In the genomic region with DNA sequence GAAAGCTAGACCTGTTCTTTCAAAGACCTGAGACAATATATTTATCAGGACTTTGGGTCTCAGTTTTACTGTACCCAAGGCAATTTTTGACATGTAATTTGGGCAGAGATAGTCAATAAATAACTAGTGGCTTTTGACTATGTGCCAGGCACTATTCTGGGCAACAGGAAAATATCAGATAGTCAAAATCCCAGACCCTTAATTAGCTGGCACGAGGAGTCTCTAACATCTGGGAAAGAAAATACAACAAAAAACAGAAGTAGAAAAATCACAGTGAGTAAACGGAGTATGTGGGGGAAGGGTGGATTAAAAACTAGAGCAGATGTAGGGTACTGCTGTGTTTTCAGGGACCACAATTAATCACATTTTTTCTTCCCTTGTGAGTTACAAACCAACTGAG, we compare ENCODE assay signal across 1 cellular context.
TF ChIP-seq lines count a peak whose summit lies in the region.

No MANE protein-coding gene starts in this region.

TF ChIP-seq in SK-N-SH, 30 proteins besides CTCF, POLR2A, EP300 and RAD21 (continued from another document):
- TF ChIP-seq, protein P1, sequence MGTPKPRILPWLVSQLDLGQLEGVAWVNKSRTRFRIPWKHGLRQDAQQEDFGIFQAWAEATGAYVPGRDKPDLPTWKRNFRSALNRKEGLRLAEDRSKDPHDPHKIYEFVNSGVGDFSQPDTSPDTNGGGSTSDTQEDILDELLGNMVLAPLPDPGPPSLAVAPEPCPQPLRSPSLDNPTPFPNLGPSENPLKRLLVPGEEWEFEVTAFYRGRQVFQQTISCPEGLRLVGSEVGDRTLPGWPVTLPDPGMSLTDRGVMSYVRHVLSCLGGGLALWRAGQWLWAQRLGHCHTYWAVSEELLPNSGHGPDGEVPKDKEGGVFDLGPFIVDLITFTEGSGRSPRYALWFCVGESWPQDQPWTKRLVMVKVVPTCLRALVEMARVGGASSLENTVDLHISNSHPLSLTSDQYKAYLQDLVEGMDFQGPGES (IDR thresholded peaks at IDR 0.05; ENCODE audit: low read depth, low read length), result no peak
- no peak for TF ChIP-seq SIN3A (IDR thresholded peaks at IDR 0.05; ENCODE audit: borderline replicate concordance, low read depth, low read length)
- TF ChIP-seq POLR2AphosphoS5 (IDR thresholded peaks at IDR 0.05; ENCODE audit: low read depth, low read length), result no peak
- no peak for TF ChIP-seq JUND (IDR thresholded peaks at IDR 0.05)
- TF ChIP-seq TAF1 (IDR thresholded peaks at IDR 0.05; ENCODE audit: borderline replicate concordance, low read depth, low read length), result no peak
- no peak for TF ChIP-seq TCF12 (IDR thresholded peaks at IDR 0.05)
- no peak for TF ChIP-seq RXRA (IDR thresholded peaks at IDR 0.05; ENCODE audit: borderline replicate concordance, low read depth)
- TF ChIP-seq, protein P2, sequence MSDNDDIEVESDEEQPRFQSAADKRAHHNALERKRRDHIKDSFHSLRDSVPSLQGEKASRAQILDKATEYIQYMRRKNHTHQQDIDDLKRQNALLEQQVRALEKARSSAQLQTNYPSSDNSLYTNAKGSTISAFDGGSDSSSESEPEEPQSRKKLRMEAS (IDR thresholded peaks at IDR 0.05; ENCODE audit: low read depth), result no peak
